ENCODE assay signal across 33 cellular contexts in the genomic region with DNA sequence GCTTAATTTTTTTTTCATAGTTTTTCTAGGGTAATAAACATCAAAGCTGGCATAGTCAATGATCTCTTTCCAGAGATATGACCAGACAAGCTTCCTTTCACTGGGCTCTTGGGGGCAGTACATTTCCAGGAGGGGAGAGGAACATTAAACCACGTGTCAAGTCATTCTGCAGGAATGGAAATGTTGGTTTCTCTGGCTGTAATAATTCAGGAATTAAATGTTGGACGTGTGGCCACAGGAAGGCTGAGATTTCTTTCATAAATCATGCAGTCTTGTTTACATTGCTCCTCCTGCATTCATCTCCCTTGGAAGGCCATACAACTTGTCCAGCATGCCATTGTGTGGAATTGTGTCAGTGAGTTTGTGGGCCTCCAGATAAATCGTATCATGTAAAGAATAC.
DNase-seq lines count a peak whose midpoint lies in the region; FAIRE-seq and TF ChIP-seq lines count a peak whose summit lies in the region.
"Had no signal": no experiment of that assay in that cellular context is flagged by ENCODE, and none has a peak within 500 bp of the region (broad histone marks: within the 10 kb centered on the region; RNA-seq: fewer than 3 reads in every experiment).

No MANE protein-coding gene starts in this region.

- no peaks in the 10 kb centered on the region for H3K36me3 Mint-ChIP-seq in type B pancreatic cell
- H3K36me3 Mint-ChIP-seq: activated naive CD8-positive, alpha-beta T cell treated with anti-CD3 and anti-CD28 coated beads, Interleukin-2, amount 10 ng/mL, durations not matched to agents 7 days and 5 days; CD4-positive, alpha-beta memory T cell; T-cell had no signal

- H3K4me1 Mint-ChIP-seq in type B pancreatic cell (ENCODE audit: unreplicated experiment) = peaks cover 13% of the 10 kb centered on the region
- H3K4me1 Mint-ChIP-seq: activated naive CD8-positive, alpha-beta T cell treated with anti-CD3 and anti-CD28 coated beads, Interleukin-2, amount 10 ng/mL, durations not matched to agents 7 days and 5 days; CD4-positive, alpha-beta memory T cell; T-cell had no signal

- no peak for DNase-seq in GM19239 (ENCODE audit: insufficient read length, low spot score)
- no peak for DNase-seq in astrocyte of the cerebellum (ENCODE audit: low read depth)
- DNase-seq in epithelial cell of proximal tubule (ENCODE audit: low read depth) = no peak
- peak; percentile 37 for DNase-seq in left kidney (ENCODE audit: low read depth, low spot score)
- no peak for DNase-seq in type B pancreatic cell (ENCODE audit: extremely low spot score, unreplicated experiment)
- no peak for DNase-seq in posterior vena cava (ENCODE audit: low spot score)
- DNase-seq in T-helper 2 cell = no peak
- DNase-seq in ureter (ENCODE audit: low spot score) = no peak
- DNase-seq: activated CD4-positive, CD25-positive, alpha-beta regulatory T cell; activated effector memory CD4-positive, alpha-beta T cell treated with anti-CD3 and anti-CD28 coated beads, Interleukin-2, amount 50 U/mL, for 16 hours; activated naive CD8-positive, alpha-beta T cell treated with anti-CD3 and anti-CD28 coated beads, Interleukin-2, amount 10 ng/mL, durations not matched to agents 7 days and 5 days; activated T-cell treated with anti-CD3 and anti-CD28 coated beads, Interleukin-2, amount 50 U/mL, for 24 hours; body of pancreas; CD4-positive, alpha-beta memory T cell; GOT3; heart left ventricle; HFFc6; MG63; NCI-H1105 treated with DMSO at 0.1 percent for 48 hours; NCI-H1930; NCI-H524; OCI-M1; pancreas; spleen; stimulated activated CD4-positive, alpha-beta T cell treated with anti-CD3 and anti-CD28 coated beads, Interleukin-2, amount 100 ng/mL, for 24 hours; stimulated activated CD8-positive, alpha-beta memory T cell treated with anti-CD3 and anti-CD28 coated beads, Interleukin-4, amount 100 ng/mL, for 48 hours; T-cell; testis; uterus had no signal

- intact Hi-C loops in posterior vena cava (cut with DNase I) = no loop called here

- H3K4me3 Mint-ChIP-seq in type B pancreatic cell = no peak overlapping the region
- H3K4me3 Mint-ChIP-seq: activated naive CD8-positive, alpha-beta T cell treated with anti-CD3 and anti-CD28 coated beads, Interleukin-2, amount 10 ng/mL, durations not matched to agents 7 days and 5 days; activated T-cell treated with anti-CD3 and anti-CD28 coated beads, Interleukin-2, amount 50 U/mL, for 24 hours; CD4-positive, alpha-beta memory T cell; HFFc6; stimulated activated naive CD8-positive, alpha-beta T cell treated with anti-CD3 and anti-CD28 coated beads, Interleukin-15, Interleukin-2, amounts not matched to agents 100 ng/mL and 50 ng/mL, for 24 hours; T-cell had no signal

- no peak overlapping the region for H3K4me3 ChIP-seq in astrocyte of the cerebellum (ENCODE audit: low read depth, low read length)
- H3K4me3 ChIP-seq in epithelial cell of proximal tubule (ENCODE audit: low read depth, low read length) = no peak overlapping the region
- H3K4me3 ChIP-seq: body of pancreas, heart left ventricle, MG63, pancreas, right atrium auricular region, spleen, testis, uterus had no signal

- H3K27me3 Mint-ChIP-seq in type B pancreatic cell = no peaks in the 10 kb centered on the region
- H3K27me3 Mint-ChIP-seq: activated naive CD8-positive, alpha-beta T cell treated with anti-CD3 and anti-CD28 coated beads, Interleukin-2, amount 10 ng/mL, durations not matched to agents 7 days and 5 days; activated T-cell treated with anti-CD3 and anti-CD28 coated beads, Interleukin-2, amount 50 U/mL, for 24 hours; stimulated activated naive CD8-positive, alpha-beta T cell treated with anti-CD3 and anti-CD28 coated beads, Interleukin-15, Interleukin-2, amounts not matched to agents 100 ng/mL and 50 ng/mL, for 24 hours; T-cell had no signal

- TF ChIP-seq CTCF in astrocyte of the cerebellum (IDR thresholded peaks at IDR 0.05; ENCODE audit: low read depth, low read length, missing control alignments) = peak; percentile 9
- TF ChIP-seq CTCF in epithelial cell of proximal tubule (conservative IDR thresholded peaks at IDR 0.05; ENCODE audit: low read depth, low read length) = peak; percentile 11
- TF ChIP-seq CTCF in type B pancreatic cell (conservative IDR thresholded peaks at IDR 0.05) = no peak

- FAIRE-seq in GM19239 (lab: Jason Lieb, UNC) = peak; percentile 26
- FAIRE-seq: endothelial cell of umbilical vein, pancreas, TTC549 had no signal

- H3K27ac Mint-ChIP-seq in type B pancreatic cell = no peak overlapping the region
- H3K27ac Mint-ChIP-seq: activated naive CD8-positive, alpha-beta T cell treated with anti-CD3 and anti-CD28 coated beads, Interleukin-2, amount 10 ng/mL, durations not matched to agents 7 days and 5 days; activated T-cell treated with anti-CD3 and anti-CD28 coated beads, Interleukin-2, amount 50 U/mL, for 24 hours; CD4-positive, alpha-beta memory T cell; HFFc6; stimulated activated naive CD8-positive, alpha-beta T cell treated with anti-CD3 and anti-CD28 coated beads, Interleukin-15, Interleukin-2, amounts not matched to agents 100 ng/mL and 50 ng/mL, for 24 hours; T-cell had no signal

- peaks cover 5% of the 10 kb centered on the region for H3K9me3 Mint-ChIP-seq in type B pancreatic cell
- H3K9me3 Mint-ChIP-seq: activated T-cell treated with anti-CD3 and anti-CD28 coated beads, Interleukin-2, amount 50 U/mL, for 24 hours had no signal

- in situ Hi-C loops in astrocyte of the cerebellum (cut with HindIII; ENCODE audit: low sequenced_read_pairs) = no loop called here
